ENCODE assay signal across 2 cellular contexts in the genomic region with DNA sequence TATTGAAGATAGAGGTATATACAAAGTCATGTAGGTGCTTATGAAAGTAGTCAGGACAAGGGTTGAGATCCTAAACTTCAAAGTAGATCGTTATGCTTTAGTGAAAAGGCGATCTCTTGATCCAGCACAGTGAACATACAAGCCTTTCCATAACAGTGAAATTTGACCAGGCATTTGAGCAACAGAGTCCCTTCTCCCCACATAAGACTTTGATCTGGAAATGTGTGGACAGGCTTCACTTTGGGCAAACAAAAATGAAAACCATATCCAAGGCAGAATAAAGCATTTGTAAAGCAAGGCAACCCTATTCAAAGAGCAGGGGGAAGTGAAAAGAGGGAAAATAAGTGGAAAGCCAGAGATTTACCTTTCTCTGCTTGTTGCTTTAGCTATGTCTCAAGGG.
TF ChIP-seq lines count a peak whose summit lies in the region.

No MANE protein-coding gene starts in this region.

TF ChIP-seq in GM23338, 12 proteins besides CTCF, POLR2A, EP300 and RAD21 (continued from another document):
- TF ChIP-seq ETS1 (IDR thresholded peaks at IDR 0.05) (no peak), ZNF331 (CRISPR knock-in tag; IDR thresholded peaks at IDR 0.05; ENCODE audit: low read depth) (no peak), POLR2AphosphoS5 (IDR thresholded peaks at IDR 0.05; ENCODE audit: low read depth) (no peak), EZH2 (IDR thresholded peaks at IDR 0.05; ENCODE audit: low read depth, unreplicated experiment) (no peak), EZH2phosphoT487 (IDR thresholded peaks at IDR 0.05; ENCODE audit: unreplicated experiment) (no peak), STAT1 (IDR thresholded peaks at IDR 0.05; ENCODE audit: unreplicated experiment) (no peak), ZNF114 (CRISPR knock-in tag; IDR thresholded peaks at IDR 0.05) (no peak), CREB1 (CRISPR knock-in tag; IDR thresholded peaks at IDR 0.05; ENCODE audit: low read depth) (no peak)
TF ChIP-seq in GM23338: peak in this region for 0.

TF ChIP-seq in GM12878, 131 proteins besides CTCF, POLR2A, EP300 and RAD21 (continued from another document):
- no peak for TF ChIP-seq ATF2 (IDR thresholded peaks at IDR 0.05; ENCODE audit: low read length)
- no peak for TF ChIP-seq EZH2 (IDR thresholded peaks at IDR 0.05; ENCODE audit: borderline replicate concordance, control insufficient read depth, low read depth, low read length)
- TF ChIP-seq TCF3 (IDR thresholded peaks at IDR 0.05; ENCODE audit: borderline replicate concordance, insufficient read depth, low read depth, low read length): no peak
- TF ChIP-seq BACH1 (IDR thresholded peaks at IDR 0.05; ENCODE audit: borderline replicate concordance): no peak
- TF ChIP-seq SUZ12 (IDR thresholded peaks at IDR 0.05; ENCODE audit: unreplicated experiment): no peak
- TF ChIP-seq SMAD5 (IDR thresholded peaks at IDR 0.05; ENCODE audit: low read depth): no peak
- no peak for TF ChIP-seq RUNX3 (IDR thresholded peaks at IDR 0.05; ENCODE audit: low read length)
- TF ChIP-seq, protein P1, sequence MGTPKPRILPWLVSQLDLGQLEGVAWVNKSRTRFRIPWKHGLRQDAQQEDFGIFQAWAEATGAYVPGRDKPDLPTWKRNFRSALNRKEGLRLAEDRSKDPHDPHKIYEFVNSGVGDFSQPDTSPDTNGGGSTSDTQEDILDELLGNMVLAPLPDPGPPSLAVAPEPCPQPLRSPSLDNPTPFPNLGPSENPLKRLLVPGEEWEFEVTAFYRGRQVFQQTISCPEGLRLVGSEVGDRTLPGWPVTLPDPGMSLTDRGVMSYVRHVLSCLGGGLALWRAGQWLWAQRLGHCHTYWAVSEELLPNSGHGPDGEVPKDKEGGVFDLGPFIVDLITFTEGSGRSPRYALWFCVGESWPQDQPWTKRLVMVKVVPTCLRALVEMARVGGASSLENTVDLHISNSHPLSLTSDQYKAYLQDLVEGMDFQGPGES (IDR thresholded peaks at IDR 0.05): no peak
- TF ChIP-seq REST (IDR thresholded peaks at IDR 0.05; ENCODE audit: low read depth, low read length): no peak
- no peak for TF ChIP-seq IKZF2 (IDR thresholded peaks at IDR 0.05)
- no peak for TF ChIP-seq GABPA (IDR thresholded peaks at IDR 0.05; ENCODE audit: low read depth)
- TF ChIP-seq RCOR1 (conservative IDR thresholded peaks at IDR 0.05; ENCODE audit: low read depth, low read length): no peak
- TF ChIP-seq ZNF274 (IDR thresholded peaks at IDR 0.05; ENCODE audit: insufficient read depth, insufficient read length): no peak
